Comparison of ENCODE assay signal across 29 cellular contexts in genomic region chr2:70807102-70807827, GRCh38. TPM values are rescaled to one million over a fixed set of nuclear protein-coding genes. Genes with fewer than 3 reads are reported as not detected.
DNase-seq lines count a peak whose midpoint lies in the region; TF ChIP-seq lines count a peak whose summit lies in the region.
"Had no signal": no experiment of that assay in that cellular context is flagged by ENCODE, and none has a peak within 500 bp of the region (broad histone marks: within the 10 kb centered on the region; RNA-seq: fewer than 3 reads in every experiment).

No MANE protein-coding gene starts in this region.

- TF ChIP-seq CTCF in Calu3 (IDR thresholded peaks at IDR 0.05; ENCODE audit: unreplicated experiment) = no peak
- TF ChIP-seq CTCF in osteocyte (IDR thresholded peaks at IDR 0.05) = no peak

- no TSS peak for BruUV-seq in Calu3 (replicated peaks; lab: Mats Ljungman, UMichigan)

- DNase-seq in DMS 273 (lab: John Stamatoyannopoulos, UW; ENCODE audit: unreplicated experiment) = peak; percentile 52
- no peak for DNase-seq in DMS 273 treated with DMSO at 0.1 percent for 48 hours (lab: John Stamatoyannopoulos, UW)
- DNase-seq in NCI-H510A treated with DMSO at 0.1 percent for 48 hours (lab: John Stamatoyannopoulos, UW) = peak; percentile 9
- DNase-seq in NCI-H510A (lab: John Stamatoyannopoulos, UW) = no peak
- DNase-seq in DMS53 treated with DMSO at 0.1 percent for 48 hours (lab: John Stamatoyannopoulos, UW; ENCODE audit: unreplicated experiment) = peak; percentile 32
- peak; percentile 30 for DNase-seq in NCI-H82 treated with DMSO at 0.1 percent for 48 hours (lab: John Stamatoyannopoulos, UW; ENCODE audit: unreplicated experiment)
- no peak for DNase-seq in Calu3
- DNase-seq in osteocyte (ENCODE audit: extremely low spot score, unreplicated experiment) = no peak
- DNase-seq: ACHN; BE2C; CD8-positive, alpha-beta memory T cell; DMS79 treated with DMSO at 0.1 percent for 48 hours; GF-D8; H9; Kasumi-1; MV-4-11; NCI-H1694 treated with DMSO at 0.1 percent for 48 hours; NCI-H2081; NCI-H526; PC-9; SJCRH30; T-helper 2 cell had no signal

- H3K36me3 Mint-ChIP-seq in Calu3 (ENCODE audit: insufficient read depth, unreplicated experiment) (no peaks in the 10 kb centered on the region), osteocyte (ENCODE audit: unreplicated experiment) (no peaks in the 10 kb centered on the region)
- H3K36me3 Mint-ChIP-seq: CD14-positive monocyte; CD8-positive, alpha-beta memory T cell had no signal

- H3K4me1 Mint-ChIP-seq in Calu3 (ENCODE audit: low read depth, unreplicated experiment) = no peaks in the 10 kb centered on the region
- H3K4me1 Mint-ChIP-seq in osteocyte (ENCODE audit: unreplicated experiment) = no peaks in the 10 kb centered on the region
- H3K4me1 Mint-ChIP-seq: CD8-positive, alpha-beta memory T cell; GM23338; H9 had no signal

- intact Hi-C loops in Calu3 (cut with micrococcal nuclease; ENCODE audit: unreplicated experiment) = no loop called here

- CTCF ChIA-PET in Calu3 (lab: Charles Lee) = no interaction called here

- H3K27ac Mint-ChIP-seq in Calu3 (ENCODE audit: unreplicated experiment) (no peak overlapping the region), osteocyte (ENCODE audit: unreplicated experiment) (no peak overlapping the region)
- H3K27ac Mint-ChIP-seq: CD14-positive monocyte; CD8-positive, alpha-beta memory T cell; GM23338; H9 had no signal

- H3K27me3 Mint-ChIP-seq in Calu3 (ENCODE audit: unreplicated experiment) (peaks cover 78% of the 10 kb centered on the region), osteocyte (ENCODE audit: unreplicated experiment) (peaks cover 13% of the 10 kb centered on the region)

- H3K9me3 Mint-ChIP-seq in Calu3 (ENCODE audit: low read depth, unreplicated experiment) (no peaks in the 10 kb centered on the region), osteocyte (ENCODE audit: unreplicated experiment) (no peaks in the 10 kb centered on the region)
- H3K9me3 Mint-ChIP-seq: GM23338 had no signal

- H3K4me3 Mint-ChIP-seq in Calu3 (ENCODE audit: low read depth, unreplicated experiment) (no peak overlapping the region), osteocyte (ENCODE audit: unreplicated experiment) (no peak overlapping the region)
- H3K4me3 Mint-ChIP-seq: CD8-positive, alpha-beta memory T cell; GM23338; H9 had no signal

RNA-seq across cellular contexts. Expression of gene CLEC4F, which starts 13.1 kb away (rescaled TPM):
- total RNA-seq in Calu3 (2022) = not detected in 2 replicates
- not detected in 2 replicates for total RNA-seq in osteocyte
- total RNA-seq: CD8-positive, alpha-beta memory T cell; GM23338; H9; HT-29; K562; MCF 10A; PC-9; RPMI7951; SJCRH30 had no signal

RNA-seq across cellular contexts. Expression of gene FIGLA, which starts 16.8 kb away (rescaled TPM):
- total RNA-seq in Calu3 (2022) (not detected in 2 replicates), osteocyte (not detected in 2 replicates)
- total RNA-seq: CD8-positive, alpha-beta memory T cell; GM23338; H9; HT-29; K562; MCF 10A; PC-9; Right ventricle myocardium inferior; RPMI7951; SJCRH30 had no signal

RNA-seq across cellular contexts. Expression of gene CD207, which starts 28.4 kb away (rescaled TPM):
- not detected in 2 replicates for total RNA-seq in Calu3 (2022)
- not detected in 2 replicates for total RNA-seq in osteocyte
- total RNA-seq: CD8-positive, alpha-beta memory T cell; GM23338; H9; HT-29; K562; MCF 10A; PC-9; RPMI7951; SJCRH30 had no signal

RNA-seq across cellular contexts. Expression of gene ADD2, which starts 39.3 kb away (rescaled TPM):
- total RNA-seq in Calu3 (2022) = 0.14 TPM in 1 of 2 replicates, not detected in the other
- total RNA-seq in osteocyte = not detected in 2 replicates
- total RNA-seq: RPMI7951 had no signal

Comparison
In these comparisons a context has a peak if more than half of its experiments do, and no peak if none do; other contexts are left out.
1. DNase-seq: peak in DMS 273 (single experiment), NCI-H510A treated with DMSO at 0.1 percent for 48 hours (single experiment), DMS53 treated with DMSO at 0.1 percent for 48 hours (single experiment) and NCI-H82 treated with DMSO at 0.1 percent for 48 hours (single experiment); none in DMS 273 treated with DMSO at 0.1 percent for 48 hours (single experiment), NCI-H510A (single experiment), Calu3 (single experiment) and osteocyte (single experiment).